In genomic region chr4:35521682-35522081, GRCh38 we compare ENCODE assay signal across 5 cellular contexts.
"Had no signal": no experiment of that assay in that cellular context is flagged by ENCODE, and none has a peak within 500 bp of the region (broad histone marks: within the 10 kb centered on the region; RNA-seq: fewer than 3 reads in every experiment).

No MANE protein-coding gene starts in this region.

- H3K4me3 ChIP-seq: K562 had no signal

- H3K36me3 Mint-ChIP-seq: IgD-negative memory B cell had no signal

- H3K27ac Mint-ChIP-seq: IgD-negative memory B cell had no signal

- H3K4me1 Mint-ChIP-seq: IgD-negative memory B cell had no signal

- H3K27me3 Mint-ChIP-seq: IgD-negative memory B cell had no signal

- H3K4me3 Mint-ChIP-seq: IgD-negative memory B cell had no signal

- DNase-seq: IMR-90, KBM-7 had no signal

- H3K27ac ChIP-seq: HL-60 had no signal
